ENCODE assay signal across 16 cellular contexts in the genomic region with DNA sequence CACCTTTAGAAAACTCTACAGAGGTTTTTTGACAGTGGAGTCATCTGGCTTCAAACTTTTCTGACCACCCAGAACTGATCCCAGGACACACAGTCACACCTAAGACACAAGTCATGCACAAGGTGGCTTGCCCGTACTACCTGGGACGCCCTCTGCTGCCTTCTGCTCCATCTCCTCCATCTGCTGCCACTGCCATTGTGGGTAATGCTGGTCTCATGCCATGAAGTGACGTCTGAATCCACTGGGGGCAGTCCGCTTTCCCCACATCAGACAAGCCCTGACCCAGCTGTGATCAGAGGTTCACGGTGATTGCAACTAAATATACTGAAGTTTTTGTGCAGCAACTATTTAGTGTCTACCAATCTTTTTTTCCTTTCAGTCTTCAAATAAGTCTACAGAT. TPM values are rescaled to one million over a fixed set of nuclear protein-coding genes. Genes with fewer than 3 reads are reported as not detected.
DNase-seq lines count a peak whose midpoint lies in the region; ATAC-seq, FAIRE-seq and TF ChIP-seq lines count a peak whose summit lies in the region.
"Had no signal": no experiment of that assay in that cellular context is flagged by ENCODE, and none has a peak within 500 bp of the region (broad histone marks: within the 10 kb centered on the region; RNA-seq: fewer than 3 reads in every experiment).

No MANE protein-coding gene starts in this region.

- H3K9me1 ChIP-seq in K562 (ENCODE audit: control insufficient read depth, insufficient read depth, low read length) = no peaks in the 10 kb centered on the region

- in situ Hi-C loops in K562 (cut with MboI) = no loop called here

- CTCF ChIA-PET in A549 (lab: Yijun Ruan, JAX) (interaction anchor here (2.6 to 12.3 kb wide), 3 partner anchors 10 to 19 kb away, joined by 11 to 204 read pairs (median 60); a partner anchor contains a TSS), K562 (lab: Yijun Ruan, JAX; ENCODE audit: low intra/inter-chr PET ratio) (interaction anchor here (0.6 kb wide), 1 partner anchor 1654 kb away, joined by 3 read pairs; no protein-coding TSS in a partner anchor)

- TF ChIP-seq CTCF in A549 (IDR thresholded peaks at IDR 0.05) (no peak), GM12864 (IDR thresholded peaks at IDR 0.05; ENCODE audit: low read depth, low read length, missing control alignments) (peak; percentile 28), NB4 (IDR thresholded peaks at IDR 0.05; ENCODE audit: low read depth, low read length) (no peak), K562 (IDR thresholded peaks at IDR 0.05 in 2 of 3, conservative IDR thresholded peaks at IDR 0.05 in 1 of 3; ENCODE audit: insufficient read depth in 2 of 3, low read depth in 1 of 3, low read length in 3 of 3) (peak; percentile 26 to 38 (median 32); a peak in 4 of 6 replicates), colonic mucosa (IDR thresholded peaks at IDR 0.05) (no peak), suprapubic skin (IDR thresholded peaks at IDR 0.05) (no peak)

- WGBS in A549 (ENCODE audit: missing lambda C conversion rate) = 84% methylated on average over 5 of the region's 5 CpGs
- WGBS in K562 (ENCODE audit: insufficient coverage, low coverage, missing lambda C conversion rate) = 28% methylated on average over 5 of the region's 5 CpGs
- WGBS in suprapubic skin = 84% methylated on average over 5 of the region's 5 CpGs

- peak; percentile 81 for FAIRE-seq in A549 (lab: Jason Lieb, UNC)
- no peak for FAIRE-seq in K562 (lab: Jason Lieb, UNC)

- H3K79me2 ChIP-seq in K562 (ENCODE audit: control insufficient read depth, insufficient read depth, low read length) = no peaks in the 10 kb centered on the region

- no peak overlapping the region for H3K4me2 ChIP-seq in A549
- H3K4me2 ChIP-seq in K562 (ENCODE audit: insufficient read depth, low read length) = no peak overlapping the region
- H3K4me2 ChIP-seq: hepatocyte had no signal

- no peak for DNase-seq in A549 (ENCODE audit: low read depth in 1 of 2, low spot score in 1 of 2)
- no peak for DNase-seq in GM12864 (ENCODE audit: low read depth)
- peak; percentile 48 for DNase-seq in NB4 (ENCODE audit: low read depth)
- DNase-seq in K562 (ENCODE audit: extremely low read depth in 1 of 4, low spot score in 3 of 4) = no peak
- DNase-seq in colonic mucosa = no peak
- no peak for DNase-seq in suprapubic skin (ENCODE audit: low spot score in 2 of 2)
- DNase-seq: activated T-cell treated with anti-CD3 and anti-CD28 coated beads for 4 hours; cerebellar nuclear complex; naive thymus-derived CD8-positive, alpha-beta T cell; NCI-H146; NCI-H748 treated with DMSO at 0.1 percent for 48 hours; SIG-M5; stimulated activated naive CD4-positive, alpha-beta T cell treated with Interleukin-2 at 50 U/mL for 16 hours had no signal

- H3K4me3 ChIP-seq in A549 (no peak overlapping the region), GM12864 (ENCODE audit: low read depth, low read length) (no peak overlapping the region), NB4 (ENCODE audit: low read depth, low read length) (no peak overlapping the region), K562 (no peak overlapping the region), colonic mucosa (no peak overlapping the region), suprapubic skin (no peak overlapping the region)
- H3K4me3 ChIP-seq: hepatocyte had no signal

- TF ChIP-seq EP300 in A549 (IDR thresholded peaks at IDR 0.05) (no peak), K562 (IDR thresholded peaks at IDR 0.05; ENCODE audit: low read length) (no peak), suprapubic skin (IDR thresholded peaks at IDR 0.05) (no peak)

- H3K27me3 ChIP-seq in K562 (ENCODE audit: control insufficient read depth in 2 of 2, insufficient read depth in 2 of 2, low read length in 2 of 2) (no peaks in the 10 kb centered on the region), colonic mucosa (no peaks in the 10 kb centered on the region), suprapubic skin (no peaks in the 10 kb centered on the region)
- H3K27me3 ChIP-seq: hepatocyte had no signal

- peaks cover 4% of the 10 kb centered on the region; the same call in 1 of the 2 replicates for H4K20me1 ChIP-seq in K562 (replicated peaks; ENCODE audit: control insufficient read depth, insufficient read depth, low read length)

- H3K4me1 ChIP-seq in A549 = peaks cover 62% of the 10 kb centered on the region
- H3K4me1 ChIP-seq in K562 (replicated peaks in 1 of 2; ENCODE audit: control insufficient read depth in 2 of 2, insufficient read depth in 2 of 2, low read length in 2 of 2) = peaks cover 7 to 48% of the 10 kb centered on the region in 2 experiments; a peak in 3 of 5 replicates
- H3K4me1 ChIP-seq in colonic mucosa = no peaks in the 10 kb centered on the region
- H3K4me1 ChIP-seq in suprapubic skin = peaks cover 15% of the 10 kb centered on the region

- H3K27ac ChIP-seq in A549 = peak overlapping the region in 1 of 2 experiments; percentile 98; a peak in 4 of 6 replicates
- H3K27ac ChIP-seq in K562 (ENCODE audit: extremely low read depth, low read depth, low read length) = no peak overlapping the region
- H3K27ac ChIP-seq in colonic mucosa = no peak overlapping the region
- no peak overlapping the region for H3K27ac ChIP-seq in suprapubic skin
- H3K27ac ChIP-seq: hepatocyte had no signal

- ATAC-seq in A549 = no peak
- peak; percentile 25; the same call in 2 of the 3 replicates for ATAC-seq in K562
- no peak for ATAC-seq in GM18505 (IDR thresholded peaks at IDR 0.05; ENCODE audit: unreplicated experiment)
- no peak for ATAC-seq in GM18517 (IDR thresholded peaks at IDR 0.05; ENCODE audit: unreplicated experiment)

- no peak overlapping the region for H3K9ac ChIP-seq in K562 (ENCODE audit: insufficient read depth in 1 of 2, low read depth in 2 of 2, low read length in 2 of 2)
- no peak overlapping the region for H3K9ac ChIP-seq in colonic mucosa (ENCODE audit: low read depth in 2 of 2, low read length in 2 of 2)

- no peak for TF ChIP-seq RAD21 in A549 (conservative IDR thresholded peaks at IDR 0.05 in 1 of 2, IDR thresholded peaks at IDR 0.05 in 1 of 2)
- TF ChIP-seq RAD21 in K562 (CRISPR knock-in tag; conservative IDR thresholded peaks at IDR 0.05 in 1 of 2, IDR thresholded peaks at IDR 0.05 in 1 of 2) = no peak

- TF ChIP-seq POLR2A in A549 (IDR thresholded peaks at IDR 0.05; ENCODE audit: low read length) (no peak), NB4 (IDR thresholded peaks at IDR 0.05; ENCODE audit: extremely low read depth, insufficient read length) (no peak), K562 (conservative IDR thresholded peaks at IDR 0.05) (no peak), GM18505 (IDR thresholded peaks at IDR 0.05; ENCODE audit: borderline replicate concordance, extremely low read depth, insufficient read depth, insufficient read length) (no peak), suprapubic skin (IDR thresholded peaks at IDR 0.05) (no peak)

- POLR2A ChIA-PET in A549 (lab: Yijun Ruan, JAX) = interaction anchor here (1.5 to 5.3 kb wide), 3 partner anchors 11 to 18 kb away, joined by 3 to 37 read pairs (median 11); a partner anchor contains a TSS
- POLR2A ChIA-PET in K562 (lab: Yijun Ruan, JAX) = interaction anchor here (0.6 kb wide), 1 partner anchor 184 kb away, joined by 3 read pairs; no protein-coding TSS in a partner anchor

- no peak overlapping the region for H2AFZ ChIP-seq in K562 (ENCODE audit: low read depth, low read length)
- H2AFZ ChIP-seq: hepatocyte had no signal

- BruUV-seq in K562 (replicated peaks; lab: Mats Ljungman, UMichigan) = no TSS peak

- H3K36me3 ChIP-seq in K562 (ENCODE audit: control insufficient read depth, insufficient read depth, low read length) = no peaks in the 10 kb centered on the region
- H3K36me3 ChIP-seq in colonic mucosa = no peaks in the 10 kb centered on the region
- H3K36me3 ChIP-seq in suprapubic skin = peaks cover 17% of the 10 kb centered on the region

- intact Hi-C loops in K562 (cut with micrococcal nuclease) = no loop called here
- intact Hi-C loops in colonic mucosa (cut with DNase I) = no loop called here

- H3K9me3 ChIP-seq in A549 (no peaks in the 10 kb centered on the region), K562 (replicated peaks; ENCODE audit: control insufficient read depth, insufficient read depth, low read depth, low read length) (no peaks in the 10 kb centered on the region), colonic mucosa (no peaks in the 10 kb centered on the region), suprapubic skin (no peaks in the 10 kb centered on the region)

RNA-seq across cellular contexts. Expression of a gene that starts 5.4 kb away (rescaled TPM):
- polyA plus RNA-seq in A549 (2011; rRNA removed) (71.0 and 73.7 TPM in 2 replicates), A549 (2017; fragmentation: RNase III; extraction: RNeasy Plus Mini Kit Qiagen cat#74134 plus additional on column Dnase treatment) (283 to 300 TPM (median 298 TPM) in 3 replicates), K562 (2011; rRNA removed) (67.2 and 68.7 TPM in 2 replicates), K562 (2014; fragmentation: Illumina TruSeq; extraction: Trizol) (101 and 156 TPM in 2 replicates), K562 (2014; fragmentation: Nextera tagmentation; extraction: Ambion mirVana) (10 to 100 TPM; 36.5 to 65.1 TPM), K562 (2014; rRNA removed) (241 and 257 TPM in 2 replicates)
- 361 and 428 TPM in 2 replicates for polyA plus RNA-seq in A549 (2012; cell fraction: cytosol; rRNA removed)
- polyA plus RNA-seq in A549 (2012; cell fraction: nucleus; rRNA removed) = 379 and 494 TPM in 2 replicates
- polyA minus RNA-seq in A549 (2011; rRNA and poly(A)+ RNA removed) = 93.4 and 105 TPM in 2 replicates
- 41.2 and 158 TPM in 2 replicates for total RNA-seq in K562 (2011; cell fraction: chromatin; rRNA removed; ENCODE audit: low replicate concordance)
- total RNA-seq in K562 (2011; cell fraction: nucleolus; rRNA removed) = 168 and 170 TPM in 2 replicates
- 99.4 and 102 TPM in 2 replicates for total RNA-seq in K562 (2011; cell fraction: nucleoplasm; rRNA removed)
- total RNA-seq in K562 (2014; rRNA removed) (351 and 419 TPM in 2 replicates), K562 (2014; rRNA removed; fragmentation: Illumina TruSeq; extraction: Trizol) (60.0 and 91.3 TPM in 2 replicates), K562 (2015; rRNA removed; fragmentation: Illumina TruSeq; extraction: Trizol) (146 and 150 TPM in 2 replicates), K562 (2021) (271 and 294 TPM in 2 replicates), colonic mucosa (100 to 1,000 TPM; 149 to 247 TPM), suprapubic skin (100 to 1,000 TPM in 3 of 4 donors, 10 to 100 TPM in 1; 90.8 to 155 (median 148) TPM)
- 181 and 505 TPM in 2 replicates for polyA plus RNA-seq in K562 (2011; cell fraction: cytosol; rRNA removed)
- polyA plus RNA-seq in K562 (2011; cell fraction: nucleus; rRNA removed) = 116 and 178 TPM in 2 replicates
- polyA plus RNA-seq in K562 (2012) = 247 and 317 TPM in 2 replicates
- 28.2 and 47.3 TPM in 2 replicates for polyA minus RNA-seq in K562 (2011; rRNA and poly(A)+ RNA removed)
- polyA minus RNA-seq in K562 (2011; cell fraction: cytosol; rRNA and poly(A)+ RNA removed) = 128 and 135 TPM in 2 replicates
- polyA minus RNA-seq in K562 (2011; cell fraction: nucleus; rRNA and poly(A)+ RNA removed) = 55.5 and 65.1 TPM in 2 replicates

RNA-seq across cellular contexts. Expression of a gene that starts 13.8 kb away (rescaled TPM):
- polyA plus RNA-seq in A549 (2011; rRNA removed) (36.3 and 49.4 TPM in 2 replicates), A549 (2017; fragmentation: RNase III; extraction: RNeasy Plus Mini Kit Qiagen cat#74134 plus additional on column Dnase treatment) (94.9 to 120 TPM (median 115 TPM) in 3 replicates), K562 (2011; rRNA removed) (31.1 and 72.7 TPM in 2 replicates), K562 (2014; fragmentation: Illumina TruSeq; extraction: Trizol) (13.1 and 33.3 TPM in 2 replicates), K562 (2014; fragmentation: Nextera tagmentation; extraction: Ambion mirVana) (1 to 10 TPM in 1 of 2 experiments, under 1 TPM in 1; 0.49 to 1.9 TPM), K562 (2014; rRNA removed) (113 and 143 TPM in 2 replicates)
- polyA plus RNA-seq in A549 (2012; cell fraction: cytosol; rRNA removed) = 99.5 and 132 TPM in 2 replicates
- polyA plus RNA-seq in A549 (2012; cell fraction: nucleus; rRNA removed) = 1,336 and 1,871 TPM in 2 replicates
- polyA minus RNA-seq in A549 (2011; rRNA and poly(A)+ RNA removed) = 33.0 and 50.4 TPM in 2 replicates
- total RNA-seq in K562 (2011; cell fraction: chromatin; rRNA removed; ENCODE audit: low replicate concordance) = 106 and 531 TPM in 2 replicates
- total RNA-seq in K562 (2011; cell fraction: nucleolus; rRNA removed) = 492 and 517 TPM in 2 replicates
- total RNA-seq in K562 (2011; cell fraction: nucleoplasm; rRNA removed) = 190 and 232 TPM in 2 replicates
- total RNA-seq in K562 (2014; rRNA removed) (78.0 and 82.8 TPM in 2 replicates), K562 (2014; rRNA removed; fragmentation: Illumina TruSeq; extraction: Trizol) (2.5 and 5.5 TPM in 2 replicates), K562 (2015; rRNA removed; fragmentation: Illumina TruSeq; extraction: Trizol) (24.4 and 28.7 TPM in 2 replicates), K562 (2021) (96.4 and 108 TPM in 2 replicates), colonic mucosa (100 to 1,000 TPM; 133 to 246 TPM), suprapubic skin (10 to 100 TPM; 19.4 to 50.9 (median 41.2) TPM)
- 56.1 and 92.6 TPM in 2 replicates for polyA plus RNA-seq in K562 (2011; cell fraction: cytosol; rRNA removed)
- 923 and 1,215 TPM in 2 replicates for polyA plus RNA-seq in K562 (2011; cell fraction: nucleus; rRNA removed)
- 55.4 and 115 TPM in 2 replicates for polyA plus RNA-seq in K562 (2012)
- 9.7 and 11.0 TPM in 2 replicates for polyA minus RNA-seq in K562 (2011; rRNA and poly(A)+ RNA removed)
- 28.2 and 33.0 TPM in 2 replicates for polyA minus RNA-seq in K562 (2011; cell fraction: cytosol; rRNA and poly(A)+ RNA removed)
- 139 and 154 TPM in 2 replicates for polyA minus RNA-seq in K562 (2011; cell fraction: nucleus; rRNA and poly(A)+ RNA removed)

RNA-seq across cellular contexts. Expression of a gene that starts 14.9 kb away (rescaled TPM):
- 109 and 130 TPM in 2 replicates for polyA plus RNA-seq in A549 (2011; rRNA removed)
- 155 and 214 TPM in 2 replicates for polyA plus RNA-seq in A549 (2012; cell fraction: cytosol; rRNA removed)
- polyA plus RNA-seq in A549 (2012; cell fraction: nucleus; rRNA removed) = 236 and 305 TPM in 2 replicates
- 93.7 to 104 TPM (median 94.4 TPM) in 3 replicates for polyA plus RNA-seq in A549 (2017; fragmentation: RNase III; extraction: RNeasy Plus Mini Kit Qiagen cat#74134 plus additional on column Dnase treatment)
- polyA minus RNA-seq in A549 (2011; rRNA and poly(A)+ RNA removed) = 46.0 and 65.0 TPM in 2 replicates
- 0.14 and 0.70 TPM in 2 replicates for total RNA-seq in K562 (2011; cell fraction: chromatin; rRNA removed; ENCODE audit: low replicate concordance)
- 0.13 and 0.17 TPM in 2 replicates for total RNA-seq in K562 (2011; cell fraction: nucleolus; rRNA removed)
- 0.07 and 0.15 TPM in 2 replicates for total RNA-seq in K562 (2011; cell fraction: nucleoplasm; rRNA removed)
- total RNA-seq in K562 (2014; rRNA removed) = 0.37 TPM in 1 of 2 replicates, not detected in the other
- total RNA-seq in K562 (2014; rRNA removed; fragmentation: Illumina TruSeq; extraction: Trizol) = 0.04 TPM in 1 of 2 replicates, not detected in the other
- total RNA-seq in K562 (2015; rRNA removed; fragmentation: Illumina TruSeq; extraction: Trizol) = 0.07 and 0.08 TPM in 2 replicates
- total RNA-seq in K562 (2021) = 0.13 and 0.35 TPM in 2 replicates
- 0.10 and 0.19 TPM in 2 replicates for polyA plus RNA-seq in K562 (2011; rRNA removed)
- 0.18 and 0.36 TPM in 2 replicates for polyA plus RNA-seq in K562 (2011; cell fraction: cytosol; rRNA removed)
- 0.21 and 0.30 TPM in 2 replicates for polyA plus RNA-seq in K562 (2011; cell fraction: nucleus; rRNA removed)
- polyA plus RNA-seq in K562 (2012) = 0.42 and 1.4 TPM in 2 replicates
- polyA plus RNA-seq in K562 (2014; fragmentation: Illumina TruSeq; extraction: Trizol) = 0.06 and 0.15 TPM in 2 replicates
- polyA plus RNA-seq in K562 (2014; fragmentation: Nextera tagmentation; extraction: Ambion mirVana) = under 1 TPM in 1 of 2 experiments, not detected in 1; 0.01 TPM
- polyA plus RNA-seq in K562 (2014; rRNA removed) = 0.21 and 0.43 TPM in 2 replicates
- polyA minus RNA-seq in K562 (2011; rRNA and poly(A)+ RNA removed) = 0.03 TPM in 1 of 2 replicates, not detected in the other
- polyA minus RNA-seq in K562 (2011; cell fraction: cytosol; rRNA and poly(A)+ RNA removed) = 1.5 TPM in 1 of 2 replicates, not detected in the other
- 0.11 and 0.54 TPM in 2 replicates for polyA minus RNA-seq in K562 (2011; cell fraction: nucleus; rRNA and poly(A)+ RNA removed)
- 10 to 100 TPM; 17.7 to 18.8 TPM for total RNA-seq in colonic mucosa
- total RNA-seq in suprapubic skin = 1 to 10 TPM; 3.2 to 6.4 (median 5.9) TPM

RNA-seq across cellular contexts. Expression of a gene that starts 21.1 kb away (rescaled TPM):
- polyA plus RNA-seq in A549 (2011; rRNA removed) = 49.4 and 55.5 TPM in 2 replicates
- polyA plus RNA-seq in A549 (2012; cell fraction: cytosol; rRNA removed) = 69.3 and 103 TPM in 2 replicates
- 270 and 373 TPM in 2 replicates for polyA plus RNA-seq in A549 (2012; cell fraction: nucleus; rRNA removed)
- 43.7 to 51.2 TPM (median 47.1 TPM) in 3 replicates for polyA plus RNA-seq in A549 (2017; fragmentation: RNase III; extraction: RNeasy Plus Mini Kit Qiagen cat#74134 plus additional on column Dnase treatment)
- 103 and 125 TPM in 2 replicates for polyA minus RNA-seq in A549 (2011; rRNA and poly(A)+ RNA removed)
- 14.0 and 42.4 TPM in 2 replicates for total RNA-seq in K562 (2011; cell fraction: chromatin; rRNA removed; ENCODE audit: low replicate concordance)
- total RNA-seq in K562 (2011; cell fraction: nucleolus; rRNA removed) = 38.0 and 40.8 TPM in 2 replicates
- total RNA-seq in K562 (2011; cell fraction: nucleoplasm; rRNA removed) = 17.3 and 24.9 TPM in 2 replicates
- total RNA-seq in K562 (2014; rRNA removed) = 10.1 and 12.2 TPM in 2 replicates
- total RNA-seq in K562 (2014; rRNA removed; fragmentation: Illumina TruSeq; extraction: Trizol) = 3.7 and 4.3 TPM in 2 replicates
- 2.3 and 3.3 TPM in 2 replicates for total RNA-seq in K562 (2015; rRNA removed; fragmentation: Illumina TruSeq; extraction: Trizol)
- 13.6 and 14.1 TPM in 2 replicates for total RNA-seq in K562 (2021)
- polyA plus RNA-seq in K562 (2011; rRNA removed) = 8.6 and 10.0 TPM in 2 replicates
- polyA plus RNA-seq in K562 (2011; cell fraction: cytosol; rRNA removed) = 11.3 and 17.7 TPM in 2 replicates
- 30.9 and 40.1 TPM in 2 replicates for polyA plus RNA-seq in K562 (2011; cell fraction: nucleus; rRNA removed)
- polyA plus RNA-seq in K562 (2012) = 6.5 and 9.5 TPM in 2 replicates
- polyA plus RNA-seq in K562 (2014; fragmentation: Illumina TruSeq; extraction: Trizol) = 5.1 and 6.5 TPM in 2 replicates
- polyA plus RNA-seq in K562 (2014; fragmentation: Nextera tagmentation; extraction: Ambion mirVana) = under 1 TPM; 0.10 to 0.17 TPM
- polyA plus RNA-seq in K562 (2014; rRNA removed) = 7.3 and 11.6 TPM in 2 replicates
- 5.2 and 8.3 TPM in 2 replicates for polyA minus RNA-seq in K562 (2011; rRNA and poly(A)+ RNA removed)
- polyA minus RNA-seq in K562 (2011; cell fraction: cytosol; rRNA and poly(A)+ RNA removed) = 9.3 and 11.6 TPM in 2 replicates
- polyA minus RNA-seq in K562 (2011; cell fraction: nucleus; rRNA and poly(A)+ RNA removed) = 12.3 and 12.5 TPM in 2 replicates
- 10 to 100 TPM; 46.3 to 55.4 TPM for total RNA-seq in colonic mucosa
- 10 to 100 TPM; 22.7 to 34.3 (median 28.1) TPM for total RNA-seq in suprapubic skin

Comparison
In these comparisons a context has a peak if more than half of its experiments do, and no peak if none do; other contexts are left out.
1. CTCF ChIP-seq: peak in GM12864 (single experiment) and K562 (3 of 3); none in A549 (single experiment), NB4 (single experiment), colonic mucosa (single experiment) and suprapubic skin (0 of 2).